ENCODE assay signal across 14 cellular contexts in the genomic region with DNA sequence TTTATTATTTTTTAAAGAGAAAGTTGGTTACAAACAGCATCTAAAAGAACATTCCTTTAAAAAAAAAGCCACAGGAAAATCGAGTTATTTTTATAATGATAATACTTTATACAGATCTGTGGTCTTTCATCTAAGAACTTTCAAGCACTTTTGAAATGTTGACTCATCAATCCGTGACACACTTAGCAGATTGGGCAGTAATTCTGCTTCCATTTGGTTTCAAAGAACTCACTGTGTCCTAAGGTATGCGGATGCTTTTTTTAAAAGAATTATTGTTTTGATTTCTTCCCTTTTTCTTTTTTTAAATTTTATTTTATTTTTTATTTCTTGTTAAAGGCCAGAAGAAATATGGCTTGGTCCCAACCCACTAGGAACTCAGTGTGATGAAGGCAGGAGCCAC.
A peak's percentile ranks its signal among the peaks of the same experiment; 100 is the strongest.
DNase-seq lines count a peak whose midpoint lies in the region; ATAC-seq, FAIRE-seq and TF ChIP-seq lines count a peak whose summit lies in the region.
"Had no signal": no experiment of that assay in that cellular context is flagged by ENCODE, and none has a peak within 500 bp of the region (broad histone marks: within the 10 kb centered on the region; RNA-seq: fewer than 3 reads in every experiment).

No MANE protein-coding gene starts in this region.

- ATAC-seq in thoracic aorta (ENCODE audit: insufficient number of reproducible peaks, low FRiP score, low read depth) (peak; percentile 68), HG03460 (IDR thresholded peaks at IDR 0.05; ENCODE audit: unreplicated experiment) (no peak), HG03439 (IDR thresholded peaks at IDR 0.05; ENCODE audit: unreplicated experiment) (no peak)
- ATAC-seq: WTC11 had no signal

- H3K27ac Mint-ChIP-seq in astrocyte (ENCODE audit: unreplicated experiment): no peak overlapping the region
- H3K27ac Mint-ChIP-seq: WTC11 had no signal

- H3K27me3 Mint-ChIP-seq in astrocyte (ENCODE audit: low read depth, unreplicated experiment): no peaks in the 10 kb centered on the region

- H3K27me3 ChIP-seq in astrocyte (ENCODE audit: insufficient read depth, low read length) (no peaks in the 10 kb centered on the region), thoracic aorta (replicated peaks; ENCODE audit: insufficient read depth) (no peaks in the 10 kb centered on the region)
- H3K27me3 ChIP-seq: dorsolateral prefrontal cortex had no signal

- H3K36me3 Mint-ChIP-seq in astrocyte (ENCODE audit: low read depth, unreplicated experiment): peaks cover 2% of the 10 kb centered on the region
- H3K36me3 Mint-ChIP-seq: WTC11 had no signal

- H3K27ac ChIP-seq in astrocyte (ENCODE audit: low read depth, low read length) (peak overlapping the region; percentile 73), thoracic aorta (peak overlapping the region; percentile 74 to 78)

- H3K9ac ChIP-seq in astrocyte (ENCODE audit: low read length): no peak overlapping the region

- H3K4me1 Mint-ChIP-seq in astrocyte (ENCODE audit: low read depth, unreplicated experiment): peaks cover 50% of the 10 kb centered on the region

- peak; percentile 62 for DNase-seq in HS-27A (ENCODE audit: low read depth)
- peak; percentile 94 for DNase-seq in astrocyte (ENCODE audit: low read depth)
- peak; percentile 39 for DNase-seq in hepatic stellate cell (ENCODE audit: low spot score)
- DNase-seq in thoracic aorta (ENCODE audit: low spot score): no peak
- no peak for DNase-seq in DMS153 (lab: John Stamatoyannopoulos, UW)
- DNase-seq in NCI-H748 treated with DMSO at 0.1 percent for 48 hours (lab: John Stamatoyannopoulos, UW): no peak
- DNase-seq: dorsolateral prefrontal cortex, kidney, NCI-H1105 treated with DMSO at 0.1 percent for 48 hours, posterior cingulate gyrus had no signal

- H3K4me1 ChIP-seq in astrocyte (ENCODE audit: insufficient read depth, low read length) (peaks cover 48% of the 10 kb centered on the region), thoracic aorta (ENCODE audit: control insufficient read depth in 1 of 2, low read depth in 2 of 2) (peaks cover 19 to 93% of the 10 kb centered on the region in 2 donors)

- no peaks in the 10 kb centered on the region for H3K9me3 Mint-ChIP-seq in astrocyte (ENCODE audit: unreplicated experiment)

- no peaks in the 10 kb centered on the region for H4K20me1 ChIP-seq in astrocyte (ENCODE audit: insufficient read depth, low read length)

- no peak overlapping the region for H2AFZ ChIP-seq in astrocyte (ENCODE audit: low read depth, low read length)

- no peaks in the 10 kb centered on the region for H3K9me3 ChIP-seq in astrocyte (ENCODE audit: insufficient read depth, low read depth, low read length)
- no peaks in the 10 kb centered on the region for H3K9me3 ChIP-seq in thoracic aorta
- H3K9me3 ChIP-seq: HAP-1 had no signal

- TF ChIP-seq CTCF in astrocyte (IDR thresholded peaks at IDR 0.05; ENCODE audit: insufficient read depth, low read depth, low read length) (no peak), thoracic aorta (IDR thresholded peaks at IDR 0.05) (no peak)

- no peaks in the 10 kb centered on the region for H3K79me2 ChIP-seq in astrocyte (ENCODE audit: insufficient read depth, low read length)

- H3K36me3 ChIP-seq in astrocyte (ENCODE audit: insufficient read depth, low read length) (no peaks in the 10 kb centered on the region), thoracic aorta (no peaks in the 10 kb centered on the region)
- H3K36me3 ChIP-seq: HAP-1 had no signal

- FAIRE-seq in astrocyte (lab: Jason Lieb, UNC): no peak

- H3K4me3 ChIP-seq in astrocyte (ENCODE audit: insufficient read depth, low read depth, low read length) (no peak overlapping the region), thoracic aorta (peak overlapping the region; percentile 37)
- H3K4me3 ChIP-seq: dorsolateral prefrontal cortex, HAP-1 had no signal

- no peak overlapping the region for H3K4me2 ChIP-seq in astrocyte (ENCODE audit: low read length)

- H3K4me3 Mint-ChIP-seq in astrocyte (ENCODE audit: unreplicated experiment): no peak overlapping the region
- H3K4me3 Mint-ChIP-seq: WTC11 had no signal

Comparison
In these comparisons a context has a peak if more than half of its experiments do, and no peak if none do; other contexts are left out.
1. DNase-seq: peak in HS-27A (single experiment), astrocyte (single experiment) and hepatic stellate cell (single experiment); none in thoracic aorta (single experiment), DMS153 (single experiment) and NCI-H748 treated with DMSO at 0.1 percent for 48 hours (single experiment).